Comparison of ENCODE assay signal across 1 cellular context in the genomic region with DNA sequence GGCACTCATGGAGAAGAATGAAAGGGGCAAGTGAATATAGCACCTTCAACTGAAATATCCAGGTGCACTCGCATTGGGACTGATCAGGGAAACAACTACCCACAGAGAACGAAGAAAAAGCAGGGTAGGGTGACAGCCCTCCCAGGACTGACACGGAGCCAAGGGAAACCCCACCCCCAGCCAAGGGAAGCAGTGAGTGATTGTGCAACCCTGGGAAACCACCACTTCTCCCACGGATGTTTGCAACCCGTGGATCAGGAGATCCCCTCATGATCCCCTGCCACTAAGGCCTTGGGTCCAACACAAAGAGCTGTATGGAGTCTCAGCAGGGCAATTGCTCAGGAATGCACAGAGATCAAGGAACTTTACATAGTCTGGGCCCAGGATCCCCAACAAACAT.
TF ChIP-seq lines count a peak whose summit lies in the region.

No MANE protein-coding gene starts in this region.

TF ChIP-seq in WTC11, 78 proteins besides CTCF, POLR2A, EP300 and RAD21 (continued from another document):
- TF ChIP-seq, protein P1, sequence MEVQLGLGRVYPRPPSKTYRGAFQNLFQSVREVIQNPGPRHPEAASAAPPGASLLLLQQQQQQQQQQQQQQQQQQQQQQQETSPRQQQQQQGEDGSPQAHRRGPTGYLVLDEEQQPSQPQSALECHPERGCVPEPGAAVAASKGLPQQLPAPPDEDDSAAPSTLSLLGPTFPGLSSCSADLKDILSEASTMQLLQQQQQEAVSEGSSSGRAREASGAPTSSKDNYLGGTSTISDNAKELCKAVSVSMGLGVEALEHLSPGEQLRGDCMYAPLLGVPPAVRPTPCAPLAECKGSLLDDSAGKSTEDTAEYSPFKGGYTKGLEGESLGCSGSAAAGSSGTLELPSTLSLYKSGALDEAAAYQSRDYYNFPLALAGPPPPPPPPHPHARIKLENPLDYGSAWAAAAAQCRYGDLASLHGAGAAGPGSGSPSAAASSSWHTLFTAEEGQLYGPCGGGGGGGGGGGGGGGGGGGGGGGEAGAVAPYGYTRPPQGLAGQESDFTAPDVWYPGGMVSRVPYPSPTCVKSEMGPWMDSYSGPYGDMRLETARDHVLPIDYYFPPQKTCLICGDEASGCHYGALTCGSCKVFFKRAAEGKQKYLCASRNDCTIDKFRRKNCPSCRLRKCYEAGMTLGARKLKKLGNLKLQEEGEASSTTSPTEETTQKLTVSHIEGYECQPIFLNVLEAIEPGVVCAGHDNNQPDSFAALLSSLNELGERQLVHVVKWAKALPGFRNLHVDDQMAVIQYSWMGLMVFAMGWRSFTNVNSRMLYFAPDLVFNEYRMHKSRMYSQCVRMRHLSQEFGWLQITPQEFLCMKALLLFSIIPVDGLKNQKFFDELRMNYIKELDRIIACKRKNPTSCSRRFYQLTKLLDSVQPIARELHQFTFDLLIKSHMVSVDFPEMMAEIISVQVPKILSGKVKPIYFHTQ (CRISPR knock-in tag; IDR thresholded peaks at IDR 0.05) = no peak
- no peak for TF ChIP-seq OVOL2 (CRISPR knock-in tag; IDR thresholded peaks at IDR 0.05; ENCODE audit: borderline replicate concordance)
- TF ChIP-seq, protein P2, sequence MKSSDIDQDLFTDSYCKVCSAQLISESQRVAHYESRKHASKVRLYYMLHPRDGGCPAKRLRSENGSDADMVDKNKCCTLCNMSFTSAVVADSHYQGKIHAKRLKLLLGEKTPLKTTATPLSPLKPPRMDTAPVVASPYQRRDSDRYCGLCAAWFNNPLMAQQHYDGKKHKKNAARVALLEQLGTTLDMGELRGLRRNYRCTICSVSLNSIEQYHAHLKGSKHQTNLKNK (CRISPR knock-in tag; IDR thresholded peaks at IDR 0.05) = no peak
- TF ChIP-seq, protein P3, sequence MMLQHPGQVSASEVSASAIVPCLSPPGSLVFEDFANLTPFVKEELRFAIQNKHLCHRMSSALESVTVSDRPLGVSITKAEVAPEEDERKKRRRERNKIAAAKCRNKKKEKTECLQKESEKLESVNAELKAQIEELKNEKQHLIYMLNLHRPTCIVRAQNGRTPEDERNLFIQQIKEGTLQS (CRISPR knock-in tag; conservative IDR thresholded peaks at IDR 0.05) = no peak
- TF ChIP-seq TEAD4 (CRISPR knock-in tag; IDR thresholded peaks at IDR 0.05) = no peak
- TF ChIP-seq NFYB (CRISPR knock-in tag; conservative IDR thresholded peaks at IDR 0.05; ENCODE audit: low read depth) = no peak
- TF ChIP-seq, protein P4, sequence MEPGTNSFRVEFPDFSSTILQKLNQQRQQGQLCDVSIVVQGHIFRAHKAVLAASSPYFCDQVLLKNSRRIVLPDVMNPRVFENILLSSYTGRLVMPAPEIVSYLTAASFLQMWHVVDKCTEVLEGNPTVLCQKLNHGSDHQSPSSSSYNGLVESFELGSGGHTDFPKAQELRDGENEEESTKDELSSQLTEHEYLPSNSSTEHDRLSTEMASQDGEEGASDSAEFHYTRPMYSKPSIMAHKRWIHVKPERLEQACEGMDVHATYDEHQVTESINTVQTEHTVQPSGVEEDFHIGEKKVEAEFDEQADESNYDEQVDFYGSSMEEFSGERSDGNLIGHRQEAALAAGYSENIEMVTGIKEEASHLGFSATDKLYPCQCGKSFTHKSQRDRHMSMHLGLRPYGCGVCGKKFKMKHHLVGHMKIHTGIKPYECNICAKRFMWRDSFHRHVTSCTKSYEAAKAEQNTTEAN (CRISPR knock-in tag; IDR thresholded peaks at IDR 0.05) = no peak
- TF ChIP-seq, protein P5, sequence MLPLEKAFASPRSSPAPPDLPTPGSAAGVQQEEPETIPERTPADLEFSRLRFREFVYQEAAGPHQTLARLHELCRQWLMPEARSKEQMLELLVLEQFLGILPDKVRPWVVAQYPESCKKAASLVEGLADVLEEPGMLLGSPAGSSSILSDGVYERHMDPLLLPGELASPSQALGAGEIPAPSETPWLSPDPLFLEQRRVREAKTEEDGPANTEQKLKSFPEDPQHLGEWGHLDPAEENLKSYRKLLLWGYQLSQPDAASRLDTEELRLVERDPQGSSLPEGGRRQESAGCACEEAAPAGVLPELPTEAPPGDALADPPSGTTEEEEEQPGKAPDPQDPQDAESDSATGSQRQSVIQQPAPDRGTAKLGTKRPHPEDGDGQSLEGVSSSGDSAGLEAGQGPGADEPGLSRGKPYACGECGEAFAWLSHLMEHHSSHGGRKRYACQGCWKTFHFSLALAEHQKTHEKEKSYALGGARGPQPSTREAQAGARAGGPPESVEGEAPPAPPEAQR (CRISPR knock-in tag; IDR thresholded peaks at IDR 0.05) = no peak
- TF ChIP-seq ESRRA (CRISPR knock-in tag; IDR thresholded peaks at IDR 0.05; ENCODE audit: borderline replicate concordance) = no peak
- no peak for TF ChIP-seq NR1H2 (CRISPR knock-in tag; IDR thresholded peaks at IDR 0.05)
- TF ChIP-seq, protein P6, sequence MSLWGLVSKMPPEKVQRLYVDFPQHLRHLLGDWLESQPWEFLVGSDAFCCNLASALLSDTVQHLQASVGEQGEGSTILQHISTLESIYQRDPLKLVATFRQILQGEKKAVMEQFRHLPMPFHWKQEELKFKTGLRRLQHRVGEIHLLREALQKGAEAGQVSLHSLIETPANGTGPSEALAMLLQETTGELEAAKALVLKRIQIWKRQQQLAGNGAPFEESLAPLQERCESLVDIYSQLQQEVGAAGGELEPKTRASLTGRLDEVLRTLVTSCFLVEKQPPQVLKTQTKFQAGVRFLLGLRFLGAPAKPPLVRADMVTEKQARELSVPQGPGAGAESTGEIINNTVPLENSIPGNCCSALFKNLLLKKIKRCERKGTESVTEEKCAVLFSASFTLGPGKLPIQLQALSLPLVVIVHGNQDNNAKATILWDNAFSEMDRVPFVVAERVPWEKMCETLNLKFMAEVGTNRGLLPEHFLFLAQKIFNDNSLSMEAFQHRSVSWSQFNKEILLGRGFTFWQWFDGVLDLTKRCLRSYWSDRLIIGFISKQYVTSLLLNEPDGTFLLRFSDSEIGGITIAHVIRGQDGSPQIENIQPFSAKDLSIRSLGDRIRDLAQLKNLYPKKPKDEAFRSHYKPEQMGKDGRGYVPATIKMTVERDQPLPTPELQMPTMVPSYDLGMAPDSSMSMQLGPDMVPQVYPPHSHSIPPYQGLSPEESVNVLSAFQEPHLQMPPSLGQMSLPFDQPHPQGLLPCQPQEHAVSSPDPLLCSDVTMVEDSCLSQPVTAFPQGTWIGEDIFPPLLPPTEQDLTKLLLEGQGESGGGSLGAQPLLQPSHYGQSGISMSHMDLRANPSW (CRISPR knock-in tag; conservative IDR thresholded peaks at IDR 0.05; ENCODE audit: low read depth) = no peak
- TF ChIP-seq, protein P7, sequence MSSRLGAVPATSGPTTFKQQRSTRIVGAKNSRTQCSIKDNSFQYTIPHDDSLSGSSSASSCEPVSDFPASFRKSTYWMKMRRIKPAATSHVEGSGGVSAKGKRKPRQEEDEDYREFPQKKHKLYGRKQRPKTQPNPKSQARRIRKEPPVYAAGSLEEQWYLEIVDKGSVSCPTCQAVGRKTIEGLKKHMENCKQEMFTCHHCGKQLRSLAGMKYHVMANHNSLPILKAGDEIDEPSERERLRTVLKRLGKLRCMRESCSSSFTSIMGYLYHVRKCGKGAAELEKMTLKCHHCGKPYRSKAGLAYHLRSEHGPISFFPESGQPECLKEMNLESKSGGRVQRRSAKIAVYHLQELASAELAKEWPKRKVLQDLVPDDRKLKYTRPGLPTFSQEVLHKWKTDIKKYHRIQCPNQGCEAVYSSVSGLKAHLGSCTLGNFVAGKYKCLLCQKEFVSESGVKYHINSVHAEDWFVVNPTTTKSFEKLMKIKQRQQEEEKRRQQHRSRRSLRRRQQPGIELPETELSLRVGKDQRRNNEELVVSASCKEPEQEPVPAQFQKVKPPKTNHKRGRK (CRISPR knock-in tag; IDR thresholded peaks at IDR 0.05; ENCODE audit: borderline replicate concordance) = no peak
